In the genomic region with DNA sequence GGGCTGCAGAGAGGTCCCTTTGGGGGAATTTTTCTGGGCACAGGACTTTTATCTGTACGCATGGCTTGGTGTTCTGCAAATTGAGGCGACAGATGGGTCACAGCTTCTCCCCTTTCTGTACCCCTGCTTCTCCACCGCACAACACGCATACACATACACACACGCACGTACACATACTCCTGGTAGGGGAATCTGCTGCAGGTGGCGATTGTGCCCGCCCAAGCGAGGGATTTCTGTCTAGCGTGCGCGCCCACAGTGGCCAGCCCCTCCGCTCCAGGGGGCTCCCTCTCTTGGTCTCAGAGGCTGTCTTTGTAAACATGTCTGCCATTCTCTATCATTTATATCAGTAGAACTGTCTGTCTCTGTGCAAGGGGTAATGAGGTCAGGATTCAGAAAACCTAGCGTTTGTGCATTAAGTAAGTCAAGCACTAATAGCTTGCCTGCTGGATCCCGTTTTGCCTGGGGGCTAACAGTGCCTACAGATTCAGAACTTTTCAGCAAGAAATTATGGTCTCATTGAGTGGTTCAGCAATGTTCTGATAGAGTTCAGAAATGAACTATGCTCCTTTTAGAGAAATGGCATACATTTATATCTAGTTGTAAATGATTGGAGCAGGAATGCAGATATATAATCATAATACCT, we compare ENCODE assay signal across 8 cellular contexts. TPM values are rescaled to one million over a fixed set of nuclear protein-coding genes. Genes with fewer than 3 reads are reported as not detected.
A peak's percentile ranks its signal among the peaks of the same experiment; 100 is the strongest.
DNase-seq lines count a peak whose midpoint lies in the region; ATAC-seq and TF ChIP-seq lines count a peak whose summit lies in the region.

No MANE protein-coding gene starts in this region.

- peak overlapping the region; percentile 23 for H3K4me3 ChIP-seq in LNCaP clone FGC (ENCODE audit: low read depth, low read length)
- no peak overlapping the region for H3K4me3 ChIP-seq in mammary epithelial cell (replicated peaks in 1 of 3; ENCODE audit: insufficient read depth in 1 of 3, low read depth in 2 of 3, low read length in 3 of 3)

- 12% methylated on average over 10 of the region's 15 CpGs for WGBS in mammary epithelial cell (ENCODE audit: low coverage, missing lambda C conversion rate)

- H3K79me2 ChIP-seq in mammary epithelial cell (ENCODE audit: insufficient read depth, low read length), result no peaks in the 10 kb centered on the region

- no peak for TF ChIP-seq CTCF in LNCaP clone FGC (IDR thresholded peaks at IDR 0.05; ENCODE audit: control insufficient read depth, extremely low read depth, insufficient read depth)
- no peak for TF ChIP-seq CTCF in mammary epithelial cell (conservative IDR thresholded peaks at IDR 0.05 in 1 of 2, IDR thresholded peaks at IDR 0.05 in 1 of 2; ENCODE audit: extremely low read depth in 1 of 2, insufficient read depth in 1 of 2, low read depth in 1 of 2, low read length in 2 of 2)

- H3K9ac ChIP-seq in mammary epithelial cell (ENCODE audit: insufficient read depth, low read length), result no peak overlapping the region

- peaks cover 46% of the 10 kb centered on the region for H3K27me3 ChIP-seq in mammary epithelial cell (ENCODE audit: insufficient read depth, low read length)

- in situ Hi-C loops in mammary epithelial cell (cut with MboI; ENCODE audit: low sequenced_read_pairs in 2 of 2), result no loop called here

- H2AFZ ChIP-seq in mammary epithelial cell (ENCODE audit: low read depth, low read length), result peak overlapping the region; percentile 52

- CTCF ChIA-PET in mammary epithelial cell (lab: Charles Lee; ENCODE audit: low non-redundant PET), result no interaction called here

- ATAC-seq in HG02763 (IDR thresholded peaks at IDR 0.05; ENCODE audit: unreplicated experiment), result no peak
- no peak for ATAC-seq in GM21723 (IDR thresholded peaks at IDR 0.05; ENCODE audit: unreplicated experiment)
- ATAC-seq in HG03469 (IDR thresholded peaks at IDR 0.05; ENCODE audit: unreplicated experiment), result no peak

- peak overlapping the region; percentile 81 for H3K4me2 ChIP-seq in mammary epithelial cell (ENCODE audit: insufficient read depth, low read depth, low read length)

- H3K36me3 ChIP-seq in mammary epithelial cell (ENCODE audit: insufficient read depth, low read length), result no peaks in the 10 kb centered on the region

- BruUV-seq in mammary epithelial cell (replicated peaks; lab: Mats Ljungman, UMichigan), result no TSS peak

- intact Hi-C loops in mammary epithelial cell (cut with micrococcal nuclease), result loop anchor here (10.0 kb wide), 1 partner anchor 571 kb away; no protein-coding TSS in a partner anchor

- dilution Hi-C loops in mammary epithelial cell (cut with HindIII; ENCODE audit: low sequenced_read_pairs), result no loop called here

- H4K20me1 ChIP-seq in mammary epithelial cell (ENCODE audit: insufficient read depth, low read length), result no peaks in the 10 kb centered on the region

- no peak overlapping the region for H3K27ac ChIP-seq in mammary epithelial cell (ENCODE audit: insufficient read depth, low read depth, low read length)
- H3K27ac ChIP-seq in substantia nigra (ENCODE audit: low read depth, low read length, poor library complexity, severe bottlenecking), result peak overlapping the region; percentile 87

- DNase-seq in LNCaP clone FGC (ENCODE audit: low read depth), result no peak
- no peak for DNase-seq in mammary epithelial cell
- DNase-seq in islet precursor cell, result peak; percentile 60
- DNase-seq in substantia nigra (lab: John Stamatoyannopoulos, UW), result peak in 33 of 49 donors; percentile 0 to 82 (median 35)
- no peak for DNase-seq in stimulated activated naive CD4-positive, alpha-beta T cell treated with Interleukin-2 at 50 U/mL for 16 hours (lab: John Stamatoyannopoulos, UW)

- peaks cover 9% of the 10 kb centered on the region for H3K4me1 ChIP-seq in mammary epithelial cell (ENCODE audit: insufficient read depth, low read length)

- no peaks in the 10 kb centered on the region for H3K9me3 ChIP-seq in mammary epithelial cell (replicated peaks; ENCODE audit: insufficient read depth, low read length)

RNA-seq across cellular contexts. Expression of gene GRID2, which starts 2.2 kb away (rescaled TPM):
- not detected for total RNA-seq in mammary epithelial cell
- not detected for polyA plus RNA-seq in mammary epithelial cell
- polyA minus RNA-seq in mammary epithelial cell, result not detected

Comparison
In these comparisons a context has a peak if more than half of its experiments do, and no peak if none do; other contexts are left out.
1. DNase-seq: peak in islet precursor cell (single experiment) and substantia nigra (33 of 49); none in LNCaP clone FGC (single experiment), mammary epithelial cell (single experiment) and stimulated activated naive CD4-positive, alpha-beta T cell treated with Interleukin-2 at 50 U/mL for 16 hours (single experiment).